ENCODE assay signal across 8 cellular contexts in the genomic region with DNA sequence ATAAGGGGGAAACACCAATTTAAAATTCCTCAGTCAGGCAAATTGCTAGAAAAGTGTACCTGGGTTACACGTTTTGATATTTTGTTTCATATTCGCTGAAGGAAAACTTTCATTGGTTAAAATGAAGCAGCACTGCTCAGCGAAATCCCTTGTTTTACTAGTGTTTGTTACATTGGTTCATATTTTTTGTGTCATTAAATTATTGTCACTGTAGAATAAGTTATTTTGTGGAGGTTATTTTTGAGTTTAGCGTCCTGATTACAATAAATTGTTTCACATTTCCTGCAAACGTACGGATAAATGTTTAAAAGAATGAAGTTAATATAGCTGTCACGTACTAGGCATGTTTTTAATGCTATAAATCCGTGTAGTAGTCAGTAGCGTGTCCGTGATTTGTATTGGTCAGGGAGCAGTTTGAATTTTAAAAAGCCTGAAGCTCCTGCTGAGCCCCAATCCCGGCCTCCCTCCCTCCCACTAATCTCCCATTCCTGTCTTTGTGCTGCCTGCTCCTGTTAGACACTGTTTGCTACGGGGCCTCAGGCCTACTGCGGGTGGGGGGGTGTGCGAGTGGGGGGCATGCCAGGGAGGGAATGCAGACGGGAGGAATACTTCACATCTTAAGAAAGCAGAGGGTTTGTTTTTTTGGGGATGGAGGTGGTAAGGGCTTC. TPM values are rescaled to one million over a fixed set of nuclear protein-coding genes. Genes with fewer than 3 reads are reported as not detected.
A peak's percentile ranks its signal among the peaks of the same experiment; 100 is the strongest.
DNase-seq lines count a peak whose midpoint lies in the region; ATAC-seq and TF ChIP-seq lines count a peak whose summit lies in the region.

No MANE protein-coding gene starts in this region.

- TF ChIP-seq RAD21 in liver (IDR thresholded peaks at IDR 0.05): peak in 1 of 2 donors; percentile 10

- intact Hi-C loops in heart left ventricle (cut with DNase I): loop anchor here (5.0 to 10.0 kb wide), 8 partner anchors 59 to 634 kb away; partner anchors contain the start of genes NADK2 (in 2 of the 10) and NUP155 (in 1 of the 10)
- intact Hi-C loops in Right ventricle myocardium inferior (cut with DNase I): loop anchor here (5.0 kb wide), 2 partner anchors 49 to 136 kb away; no protein-coding TSS in a partner anchor
- intact Hi-C loops in thyroid gland (cut with DNase I): no loop called here

- H3K4me3 ChIP-seq in heart left ventricle (peak overlapping the region; percentile 77 to 98 (median 91)), cardiac fibroblast (replicated peaks in 1 of 2; ENCODE audit: low read depth in 2 of 2, low read length in 2 of 2) (peak overlapping the region; percentile 82 to 83), liver (ENCODE audit: low read depth in 1 of 3, low read length in 3 of 3) (peak overlapping the region; percentile 81 to 96 (median 91)), thyroid gland (replicated peaks in 1 of 3) (peak overlapping the region; percentile 1 to 96 (median 90))

- DNase-seq in heart left ventricle (peak in 2 of 5 donors; percentile 27 to 53), Right ventricle myocardium inferior (ENCODE audit: missing footprints) (no peak), NCI-H774 (lab: John Stamatoyannopoulos, UW) (peak; percentile 41), cardiac fibroblast (ENCODE audit: low read depth in 2 of 2) (peak; percentile 54 to 67), thyroid gland (peak; percentile 23 to 34), KG1 (lab: John Stamatoyannopoulos, UW) (no peak)

- peak overlapping the region; percentile 97 to 100 for H3K9ac ChIP-seq in liver (ENCODE audit: low read depth in 1 of 2, low read length in 2 of 2)

- no peaks in the 10 kb centered on the region for H3K36me3 ChIP-seq in heart left ventricle
- no peaks in the 10 kb centered on the region for H3K36me3 ChIP-seq in liver (ENCODE audit: control insufficient read depth in 4 of 4, insufficient read depth in 3 of 4, low read depth in 1 of 4, low read length in 3 of 4)
- no peaks in the 10 kb centered on the region for H3K36me3 ChIP-seq in thyroid gland

- TF ChIP-seq CTCF in heart left ventricle (IDR thresholded peaks at IDR 0.05): no peak
- no peak for TF ChIP-seq CTCF in cardiac fibroblast (IDR thresholded peaks at IDR 0.05; ENCODE audit: low read depth, low read length)
- no peak for TF ChIP-seq CTCF in liver (IDR thresholded peaks at IDR 0.05; ENCODE audit: low read depth, low read length, missing input control)
- no peak for TF ChIP-seq CTCF in thyroid gland (IDR thresholded peaks at IDR 0.05)

- TF ChIP-seq POLR2A in heart left ventricle (IDR thresholded peaks at IDR 0.05): no peak
- TF ChIP-seq POLR2A in thyroid gland (IDR thresholded peaks at IDR 0.05): no peak

- H3K9me3 ChIP-seq in heart left ventricle (no peaks in the 10 kb centered on the region), liver (ENCODE audit: control insufficient read depth in 4 of 4, low read length in 3 of 4) (no peaks in the 10 kb centered on the region), thyroid gland (no peaks in the 10 kb centered on the region)

- H3K27ac ChIP-seq in heart left ventricle (peak overlapping the region in 10 of 12 donors; percentile 20 to 98 (median 96)), liver (ENCODE audit: low read depth in 1 of 2, low read length in 2 of 2) (peak overlapping the region; percentile 98 to 99), thyroid gland (peak overlapping the region in 2 of 3 donors; percentile 98)

- ATAC-seq in heart left ventricle: peak in 1 of 4 donors; percentile 13
- no peak for ATAC-seq in Right ventricle myocardium inferior
- ATAC-seq in GM18909 (IDR thresholded peaks at IDR 0.05; ENCODE audit: poor library complexity, unreplicated experiment): no peak

- H3K4me1 ChIP-seq in heart left ventricle (peaks cover 5 to 74% (median 57%) of the 10 kb centered on the region in 12 donors), liver (ENCODE audit: control insufficient read depth in 4 of 4, insufficient read depth in 4 of 4, low read length in 3 of 4) (peaks cover 2 to 52% (median 40%) of the 10 kb centered on the region in 4 donors), thyroid gland (peaks cover 35 to 43% of the 10 kb centered on the region in 2 donors)

- WGBS in heart left ventricle, 4 donors: 0 to 1% (median 1%) methylated on average over 15 of the region's 15 CpGs
- 2% methylated on average over 15 of the region's 15 CpGs for WGBS in liver
- 1 to 2% methylated on average over 15 of the region's 15 CpGs for WGBS in thyroid gland, 2 donors

- H3K27me3 ChIP-seq in heart left ventricle (no peaks in the 10 kb centered on the region), liver (ENCODE audit: control insufficient read depth in 4 of 4, insufficient read depth in 4 of 4, low read length in 3 of 4) (no peaks in the 10 kb centered on the region), thyroid gland (no peaks in the 10 kb centered on the region)

TF ChIP-seq in liver, 16 proteins besides CTCF, POLR2A, EP300 and RAD21:
- TF ChIP-seq HNF4G (IDR thresholded peaks at IDR 0.05) (no peak), GABPA (IDR thresholded peaks at IDR 0.05 in 1 of 2, conservative IDR thresholded peaks at IDR 0.05 in 1 of 2) (no peak), YY1 (IDR thresholded peaks at IDR 0.05) (no peak), HNF4A (conservative IDR thresholded peaks at IDR 0.05) (no peak), NR2F2 (IDR thresholded peaks at IDR 0.05) (no peak), RXRA (IDR thresholded peaks at IDR 0.05) (no peak), ZBTB33 (IDR thresholded peaks at IDR 0.05) (no peak), REST (IDR thresholded peaks at IDR 0.05) (no peak), SP1 (IDR thresholded peaks at IDR 0.05) (no peak), JUND (IDR thresholded peaks at IDR 0.05) (no peak), FOXA1 (IDR thresholded peaks at IDR 0.05) (no peak), TAF1 (conservative IDR thresholded peaks at IDR 0.05) (no peak), EGR1 (IDR thresholded peaks at IDR 0.05; ENCODE audit: low read depth in 2 of 2) (no peak), FOXA2 (IDR thresholded peaks at IDR 0.05) (no peak)
- TF ChIP-seq, protein P1, sequence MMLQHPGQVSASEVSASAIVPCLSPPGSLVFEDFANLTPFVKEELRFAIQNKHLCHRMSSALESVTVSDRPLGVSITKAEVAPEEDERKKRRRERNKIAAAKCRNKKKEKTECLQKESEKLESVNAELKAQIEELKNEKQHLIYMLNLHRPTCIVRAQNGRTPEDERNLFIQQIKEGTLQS (IDR thresholded peaks at IDR 0.05): no peak

RNA-seq across cellular contexts. Expression of gene NIPBL, which starts 2.0 kb away (rescaled TPM):
- total RNA-seq in heart left ventricle (10 to 100 TPM; 31.7 to 57.3 (median 39.2) TPM), Right ventricle myocardium inferior (35.4 TPM), liver (10 to 100 TPM; 25.4 to 30.3 TPM), thyroid gland (100 to 1,000 TPM in 1 of 4 donors, 10 to 100 TPM in 3; 62.1 to 145 (median 87.8) TPM)
- polyA plus RNA-seq in heart left ventricle (10 to 100 TPM; 13.2 to 13.5 TPM), liver (10 to 100 TPM in 1 of 2 donors, 1 to 10 TPM in 1; 4.9 to 16.7 TPM)

Comparison
In these comparisons a context has a peak if more than half of its experiments do, and no peak if none do; other contexts are left out.
1. DNase-seq: peak in NCI-H774 (single experiment), cardiac fibroblast (2 of 2) and thyroid gland (2 of 2); none in Right ventricle myocardium inferior (single experiment) and KG1 (single experiment).
2. Peak in every context shown above with its lines, with median percentiles within 50 percentile points of each other: H3K27ac ChIP-seq and H3K4me3 ChIP-seq.